In the genomic region with DNA sequence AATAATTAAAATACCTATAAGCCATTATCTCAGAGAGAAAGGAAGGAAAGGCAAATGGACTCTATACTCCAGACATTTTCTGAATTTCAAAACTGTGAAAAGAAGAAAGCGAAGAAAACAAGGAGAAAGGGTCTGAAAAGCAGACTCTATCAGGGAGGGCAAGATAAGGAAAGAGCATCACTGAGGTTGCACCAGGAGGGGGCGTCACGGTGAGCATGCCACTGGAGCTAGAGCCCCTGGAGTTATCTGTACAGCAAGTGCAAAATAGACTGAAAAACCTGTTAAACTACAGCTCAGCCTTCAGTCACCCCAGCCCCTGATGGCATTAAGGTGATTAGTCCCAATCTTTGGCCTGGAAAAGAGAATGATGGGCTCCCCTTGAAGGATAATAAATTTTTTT, we compare ENCODE assay signal across 13 cellular contexts.
DNase-seq lines count a peak whose midpoint lies in the region; ATAC-seq and TF ChIP-seq lines count a peak whose summit lies in the region.
"Had no signal": no experiment of that assay in that cellular context is flagged by ENCODE, and none has a peak within 500 bp of the region (broad histone marks: within the 10 kb centered on the region; RNA-seq: fewer than 3 reads in every experiment).

No MANE protein-coding gene starts in this region.

- H3K27me3 ChIP-seq in BE2C (no peaks in the 10 kb centered on the region), GM23338 (ENCODE audit: insufficient read depth) (no peaks in the 10 kb centered on the region), endodermal cell (ENCODE audit: control insufficient read depth, insufficient read depth, low read length, poor library complexity, severe bottlenecking) (no peaks in the 10 kb centered on the region)

- no peaks in the 10 kb centered on the region for H4K20me1 ChIP-seq in GM23338 (replicated peaks; ENCODE audit: insufficient read depth)

- peaks cover 12% of the 10 kb centered on the region; the same call in 1 of the 2 replicates for H3F3A ChIP-seq in GM23338 (replicated peaks; ENCODE audit: low read depth)

- H3K79me2 ChIP-seq in GM23338 (replicated peaks; ENCODE audit: insufficient read depth): no peaks in the 10 kb centered on the region

- no peak overlapping the region for H3K27ac Mint-ChIP-seq in GM23338
- no peak overlapping the region for H3K27ac Mint-ChIP-seq in endodermal cell
- no peak overlapping the region for H3K27ac Mint-ChIP-seq in activated CD8-positive, alpha-beta T cell treated with anti-CD3 and anti-CD28 coated beads for 36 hours
- H3K27ac Mint-ChIP-seq: CD4-positive, alpha-beta memory T cell; IgD-negative memory B cell had no signal

- H3K36me3 ChIP-seq in BE2C: no peaks in the 10 kb centered on the region
- no peaks in the 10 kb centered on the region for H3K36me3 ChIP-seq in GM23338 (ENCODE audit: insufficient read depth)
- no peaks in the 10 kb centered on the region for H3K36me3 ChIP-seq in endodermal cell (ENCODE audit: control insufficient read depth, insufficient read depth, low read length)

- H2AFZ ChIP-seq in GM23338: no peak overlapping the region

- no peaks in the 10 kb centered on the region for H3K9me2 ChIP-seq in GM23338 (ENCODE audit: insufficient read depth)

- H3K4me3 ChIP-seq in BE2C (ENCODE audit: low read depth, low read length): no peak overlapping the region
- no peak overlapping the region for H3K4me3 ChIP-seq in GM23338
- no peak overlapping the region for H3K4me3 ChIP-seq in endodermal cell (ENCODE audit: low read length)

- peak; percentile 41 for TF ChIP-seq CTCF in BE2C (IDR thresholded peaks at IDR 0.05; ENCODE audit: low read depth, low read length)
- TF ChIP-seq CTCF in GM23338 (conservative IDR thresholded peaks at IDR 0.05; ENCODE audit: low read depth in 2 of 2): peak; percentile 53 to 60
- TF ChIP-seq CTCF in endodermal cell (conservative IDR thresholded peaks at IDR 0.05): peak; percentile 63
- no peak for TF ChIP-seq CTCF in activated CD8-positive, alpha-beta T cell treated with anti-CD3 and anti-CD28 coated beads for 36 hours (IDR thresholded peaks at IDR 0.05)

- no peak overlapping the region for H3K4me3 Mint-ChIP-seq in GM23338
- no peak overlapping the region for H3K4me3 Mint-ChIP-seq in endodermal cell
- no peak overlapping the region for H3K4me3 Mint-ChIP-seq in activated CD8-positive, alpha-beta T cell treated with anti-CD3 and anti-CD28 coated beads for 36 hours
- H3K4me3 Mint-ChIP-seq: CD4-positive, alpha-beta memory T cell; IgD-negative memory B cell had no signal

- H3K4me2 ChIP-seq in GM23338: no peak overlapping the region

- H3K9me3 Mint-ChIP-seq in GM23338 (peaks cover 7% of the 10 kb centered on the region; the same call in 2 of the 3 replicates), endodermal cell (no peaks in the 10 kb centered on the region)
- H3K9me3 Mint-ChIP-seq in activated CD8-positive, alpha-beta T cell treated with anti-CD3 and anti-CD28 coated beads for 36 hours: peaks cover 7% of the 10 kb centered on the region

- H3K36me3 Mint-ChIP-seq in GM23338 (ENCODE audit: low read depth) (peaks cover 4% of the 10 kb centered on the region; the same call in 2 of the 3 replicates), endodermal cell (ENCODE audit: low read depth) (no peaks in the 10 kb centered on the region)
- peaks cover 1% of the 10 kb centered on the region for H3K36me3 Mint-ChIP-seq in activated CD8-positive, alpha-beta T cell treated with anti-CD3 and anti-CD28 coated beads for 36 hours (ENCODE audit: low read depth)
- H3K36me3 Mint-ChIP-seq: CD4-positive, alpha-beta memory T cell; IgD-negative memory B cell had no signal

- H3K4me1 Mint-ChIP-seq in GM23338 (peaks cover 31% of the 10 kb centered on the region), endodermal cell (peaks cover 17% of the 10 kb centered on the region)
- no peaks in the 10 kb centered on the region for H3K4me1 Mint-ChIP-seq in activated CD8-positive, alpha-beta T cell treated with anti-CD3 and anti-CD28 coated beads for 36 hours (ENCODE audit: low read depth)
- H3K4me1 Mint-ChIP-seq: CD4-positive, alpha-beta memory T cell; IgD-negative memory B cell had no signal

- DNase-seq in BE2C: no peak
- peak; percentile 23 for DNase-seq in GM23338 (ENCODE audit: low spot score)
- DNase-seq in NCI-H69 (lab: John Stamatoyannopoulos, UW): peak; percentile 22
- no peak for DNase-seq in endodermal cell
- no peak for DNase-seq in activated CD8-positive, alpha-beta T cell treated with anti-CD3 and anti-CD28 coated beads for 36 hours
- no peak for DNase-seq in superior temporal gyrus (ENCODE audit: extremely low spot score)
- DNase-seq: ACHN; C1 segment of cervical spinal cord; CD4-positive, alpha-beta memory T cell; GF-D8; H7 had no signal

- H3K9ac ChIP-seq in endodermal cell (ENCODE audit: extremely low read depth, low read length, poor library complexity, severe bottlenecking): no peak overlapping the region

- no peaks in the 10 kb centered on the region for H3K9me3 ChIP-seq in BE2C
- no peaks in the 10 kb centered on the region for H3K9me3 ChIP-seq in endodermal cell (ENCODE audit: control insufficient read depth, low read length)

- H3K4me1 ChIP-seq in BE2C (peaks cover 17% of the 10 kb centered on the region), GM23338 (ENCODE audit: insufficient read depth) (peaks cover 27% of the 10 kb centered on the region), endodermal cell (ENCODE audit: control insufficient read depth, insufficient read depth, low read length) (no peaks in the 10 kb centered on the region)

- CTCF ChIA-PET in activated CD8-positive, alpha-beta T cell treated with anti-CD3 and anti-CD28 coated beads for 36 hours (lab: Charles Lee): no interaction called here

- no peaks in the 10 kb centered on the region for H3K27me3 Mint-ChIP-seq in GM23338 (ENCODE audit: insufficient read depth, low read depth, poor library complexity)
- no peaks in the 10 kb centered on the region for H3K27me3 Mint-ChIP-seq in endodermal cell (ENCODE audit: insufficient read depth)
- H3K27me3 Mint-ChIP-seq in activated CD8-positive, alpha-beta T cell treated with anti-CD3 and anti-CD28 coated beads for 36 hours: no peaks in the 10 kb centered on the region
- H3K27me3 Mint-ChIP-seq: CD4-positive, alpha-beta memory T cell; IgD-negative memory B cell had no signal

- intact Hi-C loops in activated CD8-positive, alpha-beta T cell treated with anti-CD3 and anti-CD28 coated beads for 36 hours (cut with micrococcal nuclease): no loop called here

- POLR2A ChIA-PET in activated CD8-positive, alpha-beta T cell treated with anti-CD3 and anti-CD28 coated beads for 36 hours (lab: Charles Lee): interaction anchor here (1.1 kb wide), 1 partner anchor 128 kb away, joined by 3 read pairs; no protein-coding TSS in a partner anchor

- WGBS in endodermal cell (ENCODE audit: insufficient coverage in 1 of 2, insufficient read length in 1 of 2), 2 experiments: 92 to 95% methylated on average over 2 to 3 of the region's 3 CpGs

- H3K27ac ChIP-seq in GM23338 (ENCODE audit: low read depth): no peak overlapping the region
- H3K27ac ChIP-seq in endodermal cell (ENCODE audit: low read depth, low read length): no peak overlapping the region

- no peak for ATAC-seq in GM23338
- no peak for ATAC-seq in activated CD8-positive, alpha-beta T cell treated with anti-CD3 and anti-CD28 coated beads for 36 hours
- no peak for ATAC-seq in GM18517 (IDR thresholded peaks at IDR 0.05; ENCODE audit: unreplicated experiment)

TF ChIP-seq in GM23338, 12 proteins besides CTCF, POLR2A, EP300 and RAD21:
- TF ChIP-seq EZH2 (IDR thresholded peaks at IDR 0.05; ENCODE audit: low read depth, unreplicated experiment): no peak
- TF ChIP-seq JUNB (IDR thresholded peaks at IDR 0.05; ENCODE audit: unreplicated experiment): no peak
- TF ChIP-seq NANOG (IDR thresholded peaks at IDR 0.05; ENCODE audit: borderline replicate concordance): no peak

Comparison
In these comparisons a context has a peak if more than half of its experiments do, and no peak if none do; other contexts are left out.
1. DNase-seq: peak in GM23338 (single experiment) and NCI-H69 (single experiment); none in BE2C (single experiment), endodermal cell (single experiment), activated CD8-positive, alpha-beta T cell treated with anti-CD3 and anti-CD28 coated beads for 36 hours (single experiment) and superior temporal gyrus (single experiment).